1 cellular context compared by ENCODE assay signal in genomic region chr3:128573707-128574162, GRCh38.
TF ChIP-seq lines count a peak whose summit lies in the region.

No MANE protein-coding gene starts in this region.

TF ChIP-seq in K562, 482 proteins besides CTCF, POLR2A, EP300 and RAD21 (continued from another document):
- no peak for TF ChIP-seq ZNF77 (CRISPR knock-in tag; IDR thresholded peaks at IDR 0.05)
- TF ChIP-seq TEAD4 (IDR thresholded peaks at IDR 0.05; ENCODE audit: low read length): peak; percentile 29; the same call in 1 of the 2 replicates
- no peak for TF ChIP-seq TEAD4 (CRISPR knock-in tag; IDR thresholded peaks at IDR 0.05; ENCODE audit: borderline replicate concordance)
- TF ChIP-seq RCOR1 (IDR thresholded peaks at IDR 0.05; ENCODE audit: borderline replicate concordance in 1 of 2, low read depth in 2 of 2, low read length in 2 of 2): peak in 1 of 2 experiments; percentile 6; a peak in 1 of 4 replicates
- no peak for TF ChIP-seq TBP (optimal IDR thresholded peaks at IDR 0.05; ENCODE audit: low read depth, low read length)
- TF ChIP-seq CXXC5 (CRISPR knock-in tag; IDR thresholded peaks at IDR 0.05): peak; percentile 47; the same call in 1 of the 2 replicates
- no peak for TF ChIP-seq PHF21A (IDR thresholded peaks at IDR 0.05; ENCODE audit: borderline replicate concordance, low read depth)
- TF ChIP-seq BHLHE40 (IDR thresholded peaks at IDR 0.05; ENCODE audit: low read length): peak; percentile 50; the same call in 1 of the 2 replicates
- no peak for TF ChIP-seq HMGN3 (IDR thresholded peaks at IDR 0.05; ENCODE audit: borderline replicate concordance, extremely low read depth, insufficient read length, low read depth, low read length)
- peak; percentile 77; the same call in 1 of the 2 replicates for TF ChIP-seq ZBTB9 (CRISPR knock-in tag; IDR thresholded peaks at IDR 0.05)
- no peak for TF ChIP-seq ZBTB17 (CRISPR knock-in tag; IDR thresholded peaks at IDR 0.05)
- no peak for TF ChIP-seq NRF1 (conservative IDR thresholded peaks at IDR 0.05 in 1 of 2, IDR thresholded peaks at IDR 0.05 in 1 of 2)
- TF ChIP-seq HES1 (IDR thresholded peaks at IDR 0.05; ENCODE audit: low read depth): peak; percentile 95
- TF ChIP-seq TCF3 (CRISPR knock-in tag; IDR thresholded peaks at IDR 0.05): peak; percentile 71
- no peak for TF ChIP-seq EWSR1 (IDR thresholded peaks at IDR 0.05; ENCODE audit: borderline replicate concordance, low read depth, partially characterized antibody)
- TF ChIP-seq CCNT2 (IDR thresholded peaks at IDR 0.05; ENCODE audit: borderline replicate concordance, extremely low read depth, insufficient read length, low read depth, low read length): peak; percentile 45
- TF ChIP-seq MTA3 (IDR thresholded peaks at IDR 0.05; ENCODE audit: borderline replicate concordance): peak; percentile 52; the same call in 1 of the 2 replicates
- TF ChIP-seq E2F1 (CRISPR knock-in tag; IDR thresholded peaks at IDR 0.05): no peak
- 0 out of 2 replicates have a peak, but pooled peaks have one; percentile 30 for TF ChIP-seq FOSL1 (tag; conservative IDR thresholded peaks at IDR 0.05)
- TF ChIP-seq MITF (IDR thresholded peaks at IDR 0.05): peak; percentile 16; the same call in 1 of the 2 replicates
- TF ChIP-seq HDAC1 (IDR thresholded peaks at IDR 0.05): 0 out of 4 replicates have a peak, but pooled peaks of 1 of the 2 experiments have one; percentile 36
- TF ChIP-seq VEZF1 (CRISPR knock-in tag; IDR thresholded peaks at IDR 0.05): peak; percentile 56; the same call in 1 of the 2 replicates
- peak; percentile 60; the same call in 1 of the 2 replicates for TF ChIP-seq MTA1 (IDR thresholded peaks at IDR 0.05; ENCODE audit: borderline replicate concordance)
- TF ChIP-seq SPI1 (IDR thresholded peaks at IDR 0.05; ENCODE audit: borderline replicate concordance, low read depth, low read length): no peak
- 0 out of 2 replicates have a peak, but pooled peaks have one; percentile 33 for TF ChIP-seq ZBTB2 (IDR thresholded peaks at IDR 0.05)
- no peak for TF ChIP-seq ZBTB43 (CRISPR knock-in tag; IDR thresholded peaks at IDR 0.05)
- TF ChIP-seq PRMT5 (CRISPR knock-in tag; IDR thresholded peaks at IDR 0.05): no peak
- TF ChIP-seq TAL1 (IDR thresholded peaks at IDR 0.05): peak; percentile 44
- TF ChIP-seq NFIC (IDR thresholded peaks at IDR 0.05): 0 out of 2 replicates have a peak, but pooled peaks have one; percentile 14
- TF ChIP-seq CBFA2T3 (IDR thresholded peaks at IDR 0.05): peak; percentile 52
- TF ChIP-seq DACH1 (IDR thresholded peaks at IDR 0.05; ENCODE audit: partially characterized antibody): no peak
- TF ChIP-seq MYBL2 (IDR thresholded peaks at IDR 0.05; ENCODE audit: low read depth): no peak
- TF ChIP-seq MYBL2 (CRISPR knock-in tag; IDR thresholded peaks at IDR 0.05; ENCODE audit: borderline replicate concordance): no peak
- peak; percentile 43; the same call in 1 of the 2 replicates for TF ChIP-seq NFE2 (IDR thresholded peaks at IDR 0.05; ENCODE audit: low read depth)
- TF ChIP-seq CBFA2T2 (conservative IDR thresholded peaks at IDR 0.05): peak; percentile 33
- 0 out of 2 replicates have a peak, but pooled peaks have one; percentile 19 for TF ChIP-seq DPF2 (IDR thresholded peaks at IDR 0.05)
- TF ChIP-seq NR4A1 (CRISPR knock-in tag; IDR thresholded peaks at IDR 0.05): no peak
- TF ChIP-seq NR4A1 (tag; IDR thresholded peaks at IDR 0.05): no peak
- peak; percentile 62 for TF ChIP-seq ARID1B (IDR thresholded peaks at IDR 0.05)
TF ChIP-seq in K562: peak in this region for 24.
